17 cellular contexts compared by ENCODE assay signal in genomic region chr20:50932881-50933280, GRCh38. TPM values are rescaled to one million over a fixed set of nuclear protein-coding genes. Genes with fewer than 3 reads are reported as not detected.
DNase-seq lines count a peak whose midpoint lies in the region; ATAC-seq and TF ChIP-seq lines count a peak whose summit lies in the region.
"Had no signal": no experiment of that assay in that cellular context is flagged by ENCODE, and none has a peak within 500 bp of the region (broad histone marks: within the 10 kb centered on the region; RNA-seq: fewer than 3 reads in every experiment).

No MANE protein-coding gene starts in this region.

- peaks cover 28% of the 10 kb centered on the region for H3K4me1 Mint-ChIP-seq in activated CD4-positive, alpha-beta T cell treated with anti-CD3 and anti-CD28 coated beads, Interleukin-2, amount 10 ng/mL, durations not matched to agents 7 days and 5 days
- H3K4me1 Mint-ChIP-seq in activated T-helper 2 cell treated with anti-CD3 and anti-CD28 coated beads, Interferon-gamma antibody, Interleukin-2, Interleukin-4, amounts not matched to agents 10 μg/mL and 5 μg/mL and 100 μg/mL, durations not matched to agents 14 hours and 24 hours and 36 hours (ENCODE audit: low read depth), result peaks cover 22% of the 10 kb centered on the region
- H3K4me1 Mint-ChIP-seq in naive thymus-derived CD4-positive, alpha-beta T cell, result peaks cover 17 to 34% (median 25%) of the 10 kb centered on the region in 7 donors

- no peak for ATAC-seq in naive thymus-derived CD4-positive, alpha-beta T cell
- no peak for ATAC-seq in HG03521 (IDR thresholded peaks at IDR 0.05; ENCODE audit: unreplicated experiment)
- ATAC-seq: PC-3; stimulated activated naive CD8-positive, alpha-beta T cell treated with anti-CD3 and anti-CD28 coated beads, Interleukin-15, Interleukin-2, amounts not matched to agents 100 U/mL and 50 U/mL, for 24 hours had no signal

- no peak for DNase-seq in activated CD4-positive, alpha-beta T cell treated with anti-CD3 and anti-CD28 coated beads, Interleukin-2, amount 10 ng/mL, durations not matched to agents 7 days and 5 days
- DNase-seq in activated CD4-positive, alpha-beta T cell treated with anti-CD3 and anti-CD28 coated beads, Interleukin-2, amount 50 U/mL, for 48 hours, result no peak
- peak; percentile 42 for DNase-seq in HFF-Myc (ENCODE audit: extremely low read depth, low read depth)
- DNase-seq in activated T-helper 2 cell treated with anti-CD3 and anti-CD28 coated beads, Interferon-gamma antibody, Interleukin-2, Interleukin-4, amounts not matched to agents 10 μg/mL and 5 μg/mL and 100 μg/mL, durations not matched to agents 14 hours and 24 hours and 36 hours (ENCODE audit: low spot score), result no peak
- DNase-seq in naive thymus-derived CD4-positive, alpha-beta T cell, result no peak
- DNase-seq in medulla oblongata (ENCODE audit: extremely low spot score), result no peak
- no peak for DNase-seq in stimulated activated CD4-positive, alpha-beta T cell treated with anti-CD3 and anti-CD28 coated beads, Interleukin-2, amount 100 ng/mL, for 24 hours
- DNase-seq: endodermal cell; foreskin melanocyte; KBM-7; naive B cell; NCI-H1105; NCI-H69; PC-3; stimulated activated naive CD8-positive, alpha-beta T cell treated with anti-CD3 and anti-CD28 coated beads, Interleukin-15, Interleukin-2, amounts not matched to agents 100 U/mL and 50 U/mL, for 24 hours; uterus had no signal

- H3K27ac ChIP-seq in naive thymus-derived CD4-positive, alpha-beta T cell (ENCODE audit: low read depth, low read length), result peak overlapping the region; percentile 95

- no peak for TF ChIP-seq CTCF in HFF-Myc (IDR thresholded peaks at IDR 0.05; ENCODE audit: low read depth, low read length, missing control alignments)

- no peaks in the 10 kb centered on the region for H3K27me3 Mint-ChIP-seq in activated CD4-positive, alpha-beta T cell treated with anti-CD3 and anti-CD28 coated beads, Interleukin-2, amount 10 ng/mL, durations not matched to agents 7 days and 5 days
- H3K27me3 Mint-ChIP-seq in activated T-helper 2 cell treated with anti-CD3 and anti-CD28 coated beads, Interferon-gamma antibody, Interleukin-2, Interleukin-4, amounts not matched to agents 10 μg/mL and 5 μg/mL and 100 μg/mL, durations not matched to agents 14 hours and 24 hours and 36 hours (ENCODE audit: low read depth), result no peaks in the 10 kb centered on the region
- H3K27me3 Mint-ChIP-seq in naive thymus-derived CD4-positive, alpha-beta T cell, result no peaks in the 10 kb centered on the region
- H3K27me3 Mint-ChIP-seq: naive B cell had no signal

- no peak overlapping the region for H3K4me3 Mint-ChIP-seq in activated CD4-positive, alpha-beta T cell treated with anti-CD3 and anti-CD28 coated beads, Interleukin-2, amount 10 ng/mL, durations not matched to agents 7 days and 5 days
- no peak overlapping the region for H3K4me3 Mint-ChIP-seq in activated T-helper 2 cell treated with anti-CD3 and anti-CD28 coated beads, Interferon-gamma antibody, Interleukin-2, Interleukin-4, amounts not matched to agents 10 μg/mL and 5 μg/mL and 100 μg/mL, durations not matched to agents 14 hours and 24 hours and 36 hours (ENCODE audit: low read depth)
- H3K4me3 Mint-ChIP-seq in naive thymus-derived CD4-positive, alpha-beta T cell, result peak overlapping the region in 6 of 10 donors; percentile 41 to 98 (median 89)

- H3K9me3 Mint-ChIP-seq in activated CD4-positive, alpha-beta T cell treated with anti-CD3 and anti-CD28 coated beads, Interleukin-2, amount 10 ng/mL, durations not matched to agents 7 days and 5 days, result no peaks in the 10 kb centered on the region
- H3K9me3 Mint-ChIP-seq in activated T-helper 2 cell treated with anti-CD3 and anti-CD28 coated beads, Interferon-gamma antibody, Interleukin-2, Interleukin-4, amounts not matched to agents 10 μg/mL and 5 μg/mL and 100 μg/mL, durations not matched to agents 14 hours and 24 hours and 36 hours, result no peaks in the 10 kb centered on the region
- H3K9me3 Mint-ChIP-seq in naive thymus-derived CD4-positive, alpha-beta T cell, result peaks cover 0 to 3% (median 0%) of the 10 kb centered on the region in 11 donors
- H3K9me3 Mint-ChIP-seq: endodermal cell, naive B cell had no signal

- intact Hi-C loops in activated T-helper 2 cell treated with anti-CD3 and anti-CD28 coated beads, Interferon-gamma antibody, Interleukin-2, Interleukin-4, amounts not matched to agents 10 μg/mL and 5 μg/mL and 100 μg/mL, durations not matched to agents 14 hours and 24 hours and 36 hours (cut with micrococcal nuclease), result no loop called here
- intact Hi-C loops in naive thymus-derived CD4-positive, alpha-beta T cell (cut with micrococcal nuclease), result loop anchor here in 1 of 2 donors (10.0 kb wide), 1 partner anchor 818 kb away; the partner anchor contains the start of gene UBE2V1

- H3K36me3 Mint-ChIP-seq in activated CD4-positive, alpha-beta T cell treated with anti-CD3 and anti-CD28 coated beads, Interleukin-2, amount 10 ng/mL, durations not matched to agents 7 days and 5 days (ENCODE audit: low read depth), result peaks cover 55% of the 10 kb centered on the region
- H3K36me3 Mint-ChIP-seq in activated T-helper 2 cell treated with anti-CD3 and anti-CD28 coated beads, Interferon-gamma antibody, Interleukin-2, Interleukin-4, amounts not matched to agents 10 μg/mL and 5 μg/mL and 100 μg/mL, durations not matched to agents 14 hours and 24 hours and 36 hours (ENCODE audit: low read depth), result peaks cover 60% of the 10 kb centered on the region
- H3K36me3 Mint-ChIP-seq in naive thymus-derived CD4-positive, alpha-beta T cell, result peaks cover 0 to 34% (median 16%) of the 10 kb centered on the region in 5 donors

- no peak overlapping the region for H3K4me3 ChIP-seq in HFF-Myc (replicated peaks; ENCODE audit: low read depth, low read length)
- H3K4me3 ChIP-seq in naive thymus-derived CD4-positive, alpha-beta T cell (ENCODE audit: low read length), result no peak overlapping the region
- H3K4me3 ChIP-seq: uterus had no signal

- peaks cover 10 to 17% (median 11%) of the 10 kb centered on the region in 3 experiments for H3K36me3 ChIP-seq in naive thymus-derived CD4-positive, alpha-beta T cell (ENCODE audit: control insufficient read depth in 2 of 3, insufficient read depth in 3 of 3, low read length in 3 of 3)
- H3K36me3 ChIP-seq: uterus had no signal

- CTCF ChIA-PET in activated CD4-positive, alpha-beta T cell treated with anti-CD3 and anti-CD28 coated beads, Interleukin-2, amount 10 ng/mL, durations not matched to agents 7 days and 5 days (lab: Charles Lee), result interaction anchor here (0.9 to 2.0 kb wide), 3 partner anchors 17 to 49 kb away, joined by 3 to 5 read pairs (median 3); no protein-coding TSS in a partner anchor
- CTCF ChIA-PET in naive thymus-derived CD4-positive, alpha-beta T cell (lab: Charles Lee), result interaction anchor here (0.7 kb wide), 1 partner anchor 138 kb away, joined by 3 read pairs; the partner anchor contains the start of gene BCAS4

- peak overlapping the region; percentile 97 for H3K27ac Mint-ChIP-seq in activated CD4-positive, alpha-beta T cell treated with anti-CD3 and anti-CD28 coated beads, Interleukin-2, amount 10 ng/mL, durations not matched to agents 7 days and 5 days
- H3K27ac Mint-ChIP-seq in activated T-helper 2 cell treated with anti-CD3 and anti-CD28 coated beads, Interferon-gamma antibody, Interleukin-2, Interleukin-4, amounts not matched to agents 10 μg/mL and 5 μg/mL and 100 μg/mL, durations not matched to agents 14 hours and 24 hours and 36 hours, result peak overlapping the region; percentile 81
- peak overlapping the region in 8 of 9 donors; percentile 59 to 99 (median 99) for H3K27ac Mint-ChIP-seq in naive thymus-derived CD4-positive, alpha-beta T cell
- H3K27ac Mint-ChIP-seq: endodermal cell had no signal

- peaks cover 20 to 25% of the 10 kb centered on the region in 2 donors for H3K4me1 ChIP-seq in naive thymus-derived CD4-positive, alpha-beta T cell (ENCODE audit: control insufficient read depth in 2 of 2, insufficient read depth in 2 of 2, low read length in 2 of 2)

- POLR2A ChIA-PET in activated CD4-positive, alpha-beta T cell treated with anti-CD3 and anti-CD28 coated beads, Interleukin-2, amount 10 ng/mL, durations not matched to agents 7 days and 5 days (lab: Charles Lee), result no interaction called here
- POLR2A ChIA-PET in naive thymus-derived CD4-positive, alpha-beta T cell (lab: Charles Lee), result interaction anchor here (1.0 to 6.0 kb wide), 7 partner anchors 9 to 142 kb away, joined by 3 to 95 read pairs (median 19); partner anchors contain the start of genes BCAS4, DPM1 and MOCS3

- no peaks in the 10 kb centered on the region for H3K27me3 ChIP-seq in naive thymus-derived CD4-positive, alpha-beta T cell (ENCODE audit: control insufficient read depth in 2 of 2, insufficient read depth in 2 of 2, low read length in 2 of 2)
- H3K27me3 ChIP-seq: uterus had no signal

- no peaks in the 10 kb centered on the region for H3K9me3 ChIP-seq in naive thymus-derived CD4-positive, alpha-beta T cell (ENCODE audit: control insufficient read depth in 2 of 3, low read length in 3 of 3)
- H3K9me3 ChIP-seq: uterus had no signal

RNA-seq across cellular contexts. Expression of gene ADNP, which starts 1.6 kb away (rescaled TPM):
- total RNA-seq in activated CD4-positive, alpha-beta T cell treated with anti-CD3 and anti-CD28 coated beads, Interleukin-2, amount 10 ng/mL, durations not matched to agents 7 days and 5 days, result 10 to 100 TPM; 70.7 to 90.4 TPM
- 64.6 and 64.7 TPM in 2 replicates for total RNA-seq in activated T-helper 2 cell treated with anti-CD3 and anti-CD28 coated beads, Interferon-gamma antibody, Interleukin-2, Interleukin-4, amounts not matched to agents 10 μg/mL and 5 μg/mL and 100 μg/mL, durations not matched to agents 14 hours and 24 hours and 36 hours
- total RNA-seq in naive thymus-derived CD4-positive, alpha-beta T cell, result 10 to 100 TPM; 51.9 to 73.2 (median 66.3) TPM
- 10 to 100 TPM in 1 of 2 donors, 1 to 10 TPM in 1; 9.6 to 11.0 TPM for polyA plus RNA-seq in naive thymus-derived CD4-positive, alpha-beta T cell

RNA-seq across cellular contexts. Expression of gene DPM1, which starts 25.5 kb away (rescaled TPM):
- 10 to 100 TPM; 45.6 to 46.2 TPM for total RNA-seq in activated CD4-positive, alpha-beta T cell treated with anti-CD3 and anti-CD28 coated beads, Interleukin-2, amount 10 ng/mL, durations not matched to agents 7 days and 5 days
- total RNA-seq in activated T-helper 2 cell treated with anti-CD3 and anti-CD28 coated beads, Interferon-gamma antibody, Interleukin-2, Interleukin-4, amounts not matched to agents 10 μg/mL and 5 μg/mL and 100 μg/mL, durations not matched to agents 14 hours and 24 hours and 36 hours, result 59.6 and 60.0 TPM in 2 replicates
- 10 to 100 TPM; 19.4 to 47.8 (median 40.5) TPM for total RNA-seq in naive thymus-derived CD4-positive, alpha-beta T cell
- 10 to 100 TPM; 73.8 to 80.9 TPM for polyA plus RNA-seq in naive thymus-derived CD4-positive, alpha-beta T cell

RNA-seq across cellular contexts. Expression of gene MOCS3, which starts 25.7 kb away (rescaled TPM):
- total RNA-seq in activated CD4-positive, alpha-beta T cell treated with anti-CD3 and anti-CD28 coated beads, Interleukin-2, amount 10 ng/mL, durations not matched to agents 7 days and 5 days, result 1 to 10 TPM; 4.2 to 5.1 TPM
- total RNA-seq in activated T-helper 2 cell treated with anti-CD3 and anti-CD28 coated beads, Interferon-gamma antibody, Interleukin-2, Interleukin-4, amounts not matched to agents 10 μg/mL and 5 μg/mL and 100 μg/mL, durations not matched to agents 14 hours and 24 hours and 36 hours, result 4.7 and 4.9 TPM in 2 replicates
- 1 to 10 TPM; 2.5 to 8.9 (median 5.2) TPM for total RNA-seq in naive thymus-derived CD4-positive, alpha-beta T cell
- 1 to 10 TPM; 5.2 to 5.5 TPM for polyA plus RNA-seq in naive thymus-derived CD4-positive, alpha-beta T cell

Comparison
In these comparisons a context has a peak if more than half of its experiments do, and no peak if none do; other contexts are left out.
1. H3K4me3 Mint-ChIP-seq: peak in naive thymus-derived CD4-positive, alpha-beta T cell (6 of 10); none in activated CD4-positive, alpha-beta T cell treated with anti-CD3 and anti-CD28 coated beads, Interleukin-2, amount 10 ng/mL, durations not matched to agents 7 days and 5 days (single experiment) and activated T-helper 2 cell treated with anti-CD3 and anti-CD28 coated beads, Interferon-gamma antibody, Interleukin-2, Interleukin-4, amounts not matched to agents 10 μg/mL and 5 μg/mL and 100 μg/mL, durations not matched to agents 14 hours and 24 hours and 36 hours (single experiment).
2. Peak in every context shown above with its lines, with median percentiles within 50 percentile points of each other: H3K27ac Mint-ChIP-seq.